Comparison of ENCODE assay signal across 9 cellular contexts in the genomic region with DNA sequence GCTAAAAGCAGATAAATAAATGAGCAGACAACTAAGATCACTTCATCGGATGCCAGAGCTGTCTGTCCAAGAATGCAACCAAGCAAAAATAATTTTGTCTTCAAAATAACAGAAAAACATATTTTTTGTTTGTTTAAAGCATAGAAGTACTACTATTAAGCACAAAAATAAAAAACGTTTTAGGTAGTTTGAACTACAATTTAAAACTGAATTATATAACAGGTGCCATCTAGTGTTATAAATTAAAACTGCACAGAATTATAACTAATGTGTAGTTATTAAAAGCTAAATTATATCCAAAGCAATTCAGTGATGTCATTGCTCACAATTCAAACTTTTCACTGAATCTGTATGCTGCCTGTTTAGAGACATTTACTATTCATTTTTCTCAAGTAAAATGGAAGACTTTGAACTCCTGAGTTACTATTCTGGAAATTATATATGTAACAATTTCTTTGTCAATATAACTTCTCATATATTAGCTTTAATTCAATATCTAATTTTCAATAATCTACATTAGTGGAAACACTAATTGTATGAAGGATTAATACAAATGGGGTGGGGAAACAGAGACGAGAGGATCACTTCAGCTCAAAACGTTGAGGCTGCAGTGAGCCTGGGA. TPM values are rescaled to one million over a fixed set of nuclear protein-coding genes. Genes with fewer than 3 reads are reported as not detected.
DNase-seq lines count a peak whose midpoint lies in the region; ATAC-seq and TF ChIP-seq lines count a peak whose summit lies in the region.
"Had no signal": no experiment of that assay in that cellular context is flagged by ENCODE, and none has a peak within 500 bp of the region (broad histone marks: within the 10 kb centered on the region; RNA-seq: fewer than 3 reads in every experiment).

No MANE protein-coding gene starts in this region.

- H3K4me3 ChIP-seq in fibroblast of pulmonary artery (replicated peaks; ENCODE audit: low read depth, low read length) = no peak overlapping the region
- H3K4me3 ChIP-seq in testis = no peak overlapping the region

- H3K27ac Mint-ChIP-seq in activated T-cell treated with anti-CD3 and anti-CD28 coated beads, Interleukin-2, amount 50 U/mL, for 24 hours = peak overlapping the region; percentile 63

- WGBS in testis, 2 donors = 71 to 72% methylated on average over 4 of the region's 4 CpGs

- peaks cover 60% of the 10 kb centered on the region for H3K4me1 Mint-ChIP-seq in activated T-cell treated with anti-CD3 and anti-CD28 coated beads, Interleukin-2, amount 50 U/mL, for 24 hours (ENCODE audit: low read depth)

- TF ChIP-seq CTCF in fibroblast of pulmonary artery (IDR thresholded peaks at IDR 0.05; ENCODE audit: low read length, missing control alignments) (peak; percentile 35), testis (IDR thresholded peaks at IDR 0.05) (peak; percentile 15 to 60 (median 26))

- no peak for DNase-seq in activated T-cell treated with anti-CD3 and anti-CD28 coated beads, Interleukin-2, amount 50 U/mL, for 24 hours
- DNase-seq in activated T-cell treated with anti-CD3 and anti-CD28 coated beads for 4 hours (no peak), SK-MEL-5 (ENCODE audit: low read depth, low spot score) (peak; percentile 32), fibroblast of pulmonary artery (ENCODE audit: low read depth) (peak; percentile 55), testis (no peak), NCI-H748 (lab: John Stamatoyannopoulos, UW; ENCODE audit: unreplicated experiment) (no peak)
- DNase-seq: T-helper 9 cell had no signal

- no peak for ATAC-seq in HG02798 (IDR thresholded peaks at IDR 0.05; ENCODE audit: poor library complexity, unreplicated experiment)
- no peak for ATAC-seq in HG03442 (IDR thresholded peaks at IDR 0.05; ENCODE audit: unreplicated experiment)

- H3K9me3 Mint-ChIP-seq in activated T-cell treated with anti-CD3 and anti-CD28 coated beads, Interleukin-2, amount 50 U/mL, for 24 hours = no peaks in the 10 kb centered on the region

- intact Hi-C loops in testis (cut with DNase I; ENCODE audit: low total_unique reads) = loop anchor here (10.0 kb wide), 1 partner anchor 228 kb away; a partner anchor contains a TSS

- peaks cover 99% of the 10 kb centered on the region for H3K36me3 Mint-ChIP-seq in activated T-cell treated with anti-CD3 and anti-CD28 coated beads, Interleukin-2, amount 50 U/mL, for 24 hours (ENCODE audit: low read depth)

- H3K36me3 ChIP-seq in testis (ENCODE audit: low read depth, missing control alignments) = no peaks in the 10 kb centered on the region

- H3K9me3 ChIP-seq in testis = no peaks in the 10 kb centered on the region

- in situ Hi-C loops in SK-MEL-5 (cut with HindIII; ENCODE audit: low pct_unique_long_range_greater_than_20kb, low sequenced_read_pairs) = no loop called here

- H3K27me3 Mint-ChIP-seq in activated T-cell treated with anti-CD3 and anti-CD28 coated beads, Interleukin-2, amount 50 U/mL, for 24 hours = no peaks in the 10 kb centered on the region

- no peaks in the 10 kb centered on the region for H3K27me3 ChIP-seq in testis

- no peaks in the 10 kb centered on the region for H3K4me1 ChIP-seq in testis

- no peak for TF ChIP-seq POLR2A in testis (IDR thresholded peaks at IDR 0.05)

- H3K4me3 Mint-ChIP-seq in activated T-cell treated with anti-CD3 and anti-CD28 coated beads, Interleukin-2, amount 50 U/mL, for 24 hours = no peak overlapping the region

- H3K27ac ChIP-seq in testis = no peak overlapping the region

RNA-seq across cellular contexts. Expression of a gene that starts 29.5 kb away (rescaled TPM):
- 35.0 and 36.9 TPM in 2 replicates for total RNA-seq in SK-MEL-5 (2014; rRNA removed; shearing (Covaris generic))
- 12.8 and 17.5 TPM in 2 replicates for polyA plus RNA-seq in SK-MEL-5 (2015; cell fraction: cytosol; rRNA removed)
- 118 and 119 TPM in 2 replicates for polyA plus RNA-seq in SK-MEL-5 (2015; cell fraction: nucleus; rRNA removed)
- 10 to 100 TPM; 13.7 to 23.4 TPM for total RNA-seq in testis
- 17.3 TPM for polyA plus RNA-seq in testis (ENCODE audit: insufficient read depth, low read depth, low replicate concordance)

RNA-seq across cellular contexts. Expression of a gene that starts 29.9 kb away (rescaled TPM):
- total RNA-seq in SK-MEL-5 (2014; rRNA removed; shearing (Covaris generic)) = 13.7 and 14.1 TPM in 2 replicates
- 9.2 and 12.7 TPM in 2 replicates for polyA plus RNA-seq in SK-MEL-5 (2015; cell fraction: cytosol; rRNA removed)
- 9.7 and 10.2 TPM in 2 replicates for polyA plus RNA-seq in SK-MEL-5 (2015; cell fraction: nucleus; rRNA removed)
- total RNA-seq in testis = 10 to 100 TPM; 23.6 to 23.9 TPM
- polyA plus RNA-seq in testis (ENCODE audit: insufficient read depth, low read depth, low replicate concordance) = 13.4 TPM

RNA-seq across cellular contexts. Expression of a gene that starts 43.7 kb away (rescaled TPM):
- not detected in 2 replicates for total RNA-seq in SK-MEL-5 (2014; rRNA removed; shearing (Covaris generic))
- not detected in 2 replicates for polyA plus RNA-seq in SK-MEL-5 (2015; cell fraction: cytosol; rRNA removed)
- polyA plus RNA-seq in SK-MEL-5 (2015; cell fraction: nucleus; rRNA removed) = not detected in 2 replicates
- 10 to 100 TPM; 13.4 to 17.8 TPM for total RNA-seq in testis
- 48.6 TPM for polyA plus RNA-seq in testis (ENCODE audit: insufficient read depth, low read depth, low replicate concordance)

Comparison
In these comparisons a context has a peak if more than half of its experiments do, and no peak if none do; other contexts are left out.
1. DNase-seq: peak in SK-MEL-5 (single experiment) and fibroblast of pulmonary artery (single experiment); none in activated T-cell treated with anti-CD3 and anti-CD28 coated beads, Interleukin-2, amount 50 U/mL, for 24 hours (single experiment), activated T-cell treated with anti-CD3 and anti-CD28 coated beads for 4 hours (single experiment), testis (single experiment) and NCI-H748 (single experiment).
2. RNA of a gene that starts 43.7 kb away (total RNA-seq): 13.4 to 17.8 TPM in testis; not detected in SK-MEL-5; every median in the first group is over 10 times any median in the second.